8 cellular contexts compared by ENCODE assay signal in the genomic region with DNA sequence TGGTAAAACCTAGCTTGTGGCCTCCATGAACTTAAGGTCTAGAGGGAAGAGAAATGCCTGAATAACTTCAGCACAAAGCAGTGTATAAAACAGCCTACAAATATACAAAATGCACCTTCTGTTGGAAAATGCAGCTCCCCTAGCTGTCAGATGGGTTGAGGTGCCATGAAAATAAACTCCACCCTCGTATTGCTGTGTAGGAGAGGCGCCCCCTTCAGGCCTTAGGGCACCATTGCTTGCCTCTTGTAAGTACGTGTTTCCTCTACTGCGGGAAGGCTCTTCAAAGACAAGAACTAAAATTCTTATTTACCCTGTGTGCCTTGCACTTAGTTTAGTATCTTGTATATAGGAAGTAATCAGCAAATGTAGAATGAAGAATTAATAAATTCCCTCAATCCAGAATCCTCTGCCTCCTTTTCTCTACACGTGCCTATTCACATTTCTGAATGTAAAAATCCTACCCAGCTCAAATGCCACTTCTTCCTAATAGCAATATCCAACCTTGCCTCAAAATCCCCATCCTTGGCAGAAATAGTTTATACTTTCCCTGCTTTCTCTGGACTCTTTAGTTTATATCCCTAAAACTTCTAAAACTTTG.
A peak's percentile ranks its signal among the peaks of the same experiment; 100 is the strongest.
DNase-seq lines count a peak whose midpoint lies in the region; ATAC-seq and TF ChIP-seq lines count a peak whose summit lies in the region.

No MANE protein-coding gene starts in this region.

- H3K9me3 ChIP-seq in adipocyte (ENCODE audit: control insufficient read depth, low read length): no peaks in the 10 kb centered on the region

- peak; percentile 78 for DNase-seq in ACHN
- DNase-seq in GM06990 (ENCODE audit: extremely low read depth, insufficient read length): no peak
- DNase-seq in NCI-H2029 (lab: John Stamatoyannopoulos, UW): peak; percentile 23
- DNase-seq in adipocyte (ENCODE audit: low read depth): peak; percentile 36
- DNase-seq in kidney glomerular epithelial cell (lab: John Stamatoyannopoulos, UW): peak; percentile 45
- no peak for DNase-seq in OCI-M2 (lab: John Stamatoyannopoulos, UW; ENCODE audit: unreplicated experiment)

- no peaks in the 10 kb centered on the region for H3K27me3 ChIP-seq in GM06990 (replicated peaks; ENCODE audit: control insufficient read depth, insufficient read depth, low read length)
- no peaks in the 10 kb centered on the region for H3K27me3 ChIP-seq in adipocyte (replicated peaks; ENCODE audit: control insufficient read depth, insufficient read depth, low read length)

- H3K4me1 ChIP-seq in adipocyte (ENCODE audit: control insufficient read depth, insufficient read depth, low read length): no peaks in the 10 kb centered on the region

- no peak overlapping the region for H3K9ac ChIP-seq in adipocyte (ENCODE audit: low read length)

- in situ Hi-C loops in ACHN (cut with HindIII; ENCODE audit: low pct_ligation_motif_present, low pct_unique_long_range_greater_than_20kb, low sequenced_read_pairs): no loop called here

- peak; percentile 92 for TF ChIP-seq CTCF in GM06990 (IDR thresholded peaks at IDR 0.05; ENCODE audit: insufficient read depth, low read length, poor library complexity, severe bottlenecking)

- no peak overlapping the region for H3K4me3 ChIP-seq in GM06990 (replicated peaks; ENCODE audit: low read depth, low read length)
- no peak overlapping the region for H3K4me3 ChIP-seq in adipocyte (ENCODE audit: low read length)

- ATAC-seq in HG02642 (IDR thresholded peaks at IDR 0.05; ENCODE audit: poor library complexity, unreplicated experiment) (peak; percentile 86), HG03039 (IDR thresholded peaks at IDR 0.05; ENCODE audit: unreplicated experiment) (no peak)

- H3K36me3 ChIP-seq in GM06990 (ENCODE audit: control insufficient read depth, insufficient read depth, low read length) (no peaks in the 10 kb centered on the region), adipocyte (ENCODE audit: control insufficient read depth, insufficient read depth, low read length, severe bottlenecking) (no peaks in the 10 kb centered on the region)

Comparison
In these comparisons a context has a peak if more than half of its experiments do, and no peak if none do; other contexts are left out.
1. DNase-seq: peak in ACHN (single experiment), NCI-H2029 (single experiment), adipocyte (single experiment) and kidney glomerular epithelial cell (single experiment); none in GM06990 (single experiment) and OCI-M2 (single experiment).